Comparison of ENCODE assay signal across 1 cellular context in the genomic region with DNA sequence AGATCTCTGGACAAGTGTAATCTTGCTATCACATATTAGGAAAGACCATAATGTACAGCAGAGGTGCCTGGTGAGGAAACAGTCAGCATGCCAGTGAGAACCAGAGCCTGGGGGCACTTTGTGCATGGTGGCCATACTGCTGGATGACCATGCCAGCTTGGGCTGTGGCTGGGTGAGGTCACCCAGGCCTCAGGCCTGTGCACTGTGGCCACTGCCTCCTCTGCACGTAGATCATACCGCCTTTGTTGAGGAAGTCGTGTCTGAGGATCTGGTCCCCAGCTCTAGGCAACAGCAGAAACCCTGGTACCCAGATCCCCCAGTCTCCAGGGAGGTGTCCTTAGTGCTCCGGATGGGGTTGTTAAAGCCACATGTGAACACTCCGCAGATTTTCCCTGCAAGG.
TF ChIP-seq lines count a peak whose summit lies in the region.

No MANE protein-coding gene starts in this region.

TF ChIP-seq in GM12878, 131 proteins besides CTCF, POLR2A, EP300 and RAD21:
- TF ChIP-seq TCF7 (IDR thresholded peaks at IDR 0.05; ENCODE audit: borderline replicate concordance) (no peak), LARP7 (IDR thresholded peaks at IDR 0.05) (no peak), MYC (IDR thresholded peaks at IDR 0.05; ENCODE audit: insufficient read depth, insufficient read length, insufficient replicate concordance, low read length, severe bottlenecking) (no peak), BMI1 (IDR thresholded peaks at IDR 0.05; ENCODE audit: borderline replicate concordance) (no peak), JUNB (IDR thresholded peaks at IDR 0.05) (no peak), RELA (IDR thresholded peaks at IDR 0.05; ENCODE audit: borderline replicate concordance, partially characterized antibody) (no peak), POLR2AphosphoS2 (IDR thresholded peaks at IDR 0.05; ENCODE audit: low read depth, low read length) (no peak)
